Comparison of ENCODE assay signal across 22 cellular contexts in genomic region chr3:85090495-85090894, GRCh38.
"Had no signal": no experiment of that assay in that cellular context is flagged by ENCODE, and none has a peak within 500 bp of the region (broad histone marks: within the 10 kb centered on the region; RNA-seq: fewer than 3 reads in every experiment).

No MANE protein-coding gene starts in this region.

- H3K36me3 ChIP-seq: ascending aorta, WERI-Rb-1 had no signal

- H3K36me3 Mint-ChIP-seq: activated naive CD4-positive, alpha-beta T cell treated with anti-CD3 and anti-CD28 coated beads, Interleukin-2, amount 50 U/mL, for 24 hours; T-cell had no signal

- H3K4me1 Mint-ChIP-seq: activated naive CD4-positive, alpha-beta T cell treated with anti-CD3 and anti-CD28 coated beads, Interleukin-2, amount 50 U/mL, for 24 hours; central memory CD8-positive, alpha-beta T cell; T-cell had no signal

- DNase-seq: activated CD4-positive, alpha-beta T cell treated with anti-CD3 and anti-CD28 coated beads for 48 hours; activated CD4-positive, alpha-beta T cell treated with anti-CD3 and anti-CD28 coated beads, Interleukin-2, amount 50 U/mL, for 4 hours; activated CD8-positive, alpha-beta memory T cell treated with anti-CD3 and anti-CD28 coated beads, Interleukin-2, amount 50 U/mL, for 48 hours; activated CD8-positive, alpha-beta T cell treated with anti-CD3 and anti-CD28 coated beads, Interleukin-2, amount 10 ng/mL, durations not matched to agents 7 days and 5 days; activated effector memory CD4-positive, alpha-beta T cell treated with Interleukin-2 at 50 U/mL for 16 hours; activated naive CD4-positive, alpha-beta T cell; activated T-cell treated with anti-CD3 and anti-CD28 coated beads, Interleukin-2, amount 50 U/mL, for 1 hour; body of pancreas; Kasumi-1; KBM-7; NCI-H1930; NCI-H2171 treated with DMSO at 0.1 percent for 48 hours; NCI-H226; NCI-H526 treated with DMSO at 0.1 percent for 48 hours; SIG-M5; T-cell; WERI-Rb-1 had no signal

- H3K27ac ChIP-seq: ascending aorta, body of pancreas, WERI-Rb-1 had no signal

- FAIRE-seq: bronchial epithelial cell had no signal

- H3K4me3 ChIP-seq: ascending aorta, body of pancreas had no signal

- H3K4me3 Mint-ChIP-seq: activated CD8-positive, alpha-beta T cell treated with anti-CD3 and anti-CD28 coated beads, Interleukin-2, amount 10 ng/mL, durations not matched to agents 7 days and 5 days; activated naive CD4-positive, alpha-beta T cell treated with anti-CD3 and anti-CD28 coated beads, Interleukin-2, amount 50 U/mL, for 24 hours; central memory CD8-positive, alpha-beta T cell; T-cell had no signal

- H3K9me3 ChIP-seq: ascending aorta, body of pancreas had no signal

- H3K27ac Mint-ChIP-seq: activated CD8-positive, alpha-beta T cell treated with anti-CD3 and anti-CD28 coated beads, Interleukin-2, amount 10 ng/mL, durations not matched to agents 7 days and 5 days; activated naive CD4-positive, alpha-beta T cell treated with anti-CD3 and anti-CD28 coated beads, Interleukin-2, amount 50 U/mL, for 24 hours; T-cell had no signal

- H3K27me3 ChIP-seq: ascending aorta, body of pancreas had no signal

- H3K27me3 Mint-ChIP-seq: activated naive CD4-positive, alpha-beta T cell treated with anti-CD3 and anti-CD28 coated beads, Interleukin-2, amount 50 U/mL, for 24 hours; central memory CD8-positive, alpha-beta T cell; T-cell had no signal

- H3K4me1 ChIP-seq: ascending aorta, body of pancreas had no signal

- ATAC-seq: activated CD4-positive, CD25-positive, alpha-beta regulatory T cell treated with anti-CD3 and anti-CD28 coated beads, Interleukin-2, amount 50 U/mL, for 24 hours; activated CD8-positive, alpha-beta T cell treated with anti-CD3 and anti-CD28 coated beads, Interleukin-2, amount 10 ng/mL, durations not matched to agents 7 days and 5 days; body of pancreas; T-cell had no signal
